In genomic region chr11:24794064-24794463, GRCh38 we compare ENCODE assay signal across 15 cellular contexts.
DNase-seq lines count a peak whose midpoint lies in the region; ATAC-seq and TF ChIP-seq lines count a peak whose summit lies in the region.
"Had no signal": no experiment of that assay in that cellular context is flagged by ENCODE, and none has a peak within 500 bp of the region (broad histone marks: within the 10 kb centered on the region; RNA-seq: fewer than 3 reads in every experiment).

No MANE protein-coding gene starts in this region.

- no peaks in the 10 kb centered on the region for H3K36me3 Mint-ChIP-seq in mesothelial cell of epicardium
- H3K36me3 Mint-ChIP-seq: CD4-positive, alpha-beta memory T cell had no signal

- H3K4me1 Mint-ChIP-seq in mesothelial cell of epicardium, result peaks cover 20% of the 10 kb centered on the region
- H3K4me1 Mint-ChIP-seq: CD4-positive, alpha-beta memory T cell had no signal

- peak overlapping the region; percentile 15 for H3K27ac Mint-ChIP-seq in mesothelial cell of epicardium
- H3K27ac Mint-ChIP-seq: CD4-positive, alpha-beta memory T cell had no signal

- no peaks in the 10 kb centered on the region for H3K27me3 Mint-ChIP-seq in mesothelial cell of epicardium (ENCODE audit: low read depth)
- H3K27me3 Mint-ChIP-seq: CD4-positive, alpha-beta memory T cell had no signal

- H3K9me3 Mint-ChIP-seq in mesothelial cell of epicardium, result peaks cover 6% of the 10 kb centered on the region

- TF ChIP-seq CTCF in choroid plexus epithelial cell (conservative IDR thresholded peaks at IDR 0.05; ENCODE audit: low read depth, low read length), result no peak
- no peak for TF ChIP-seq CTCF in mesothelial cell of epicardium (IDR thresholded peaks at IDR 0.05; ENCODE audit: unreplicated experiment)

- H3K4me3 ChIP-seq in choroid plexus epithelial cell (ENCODE audit: low read depth, low read length), result no peak overlapping the region
- H3K4me3 ChIP-seq: GM23248 had no signal

- no peak for ATAC-seq in GM19035 (IDR thresholded peaks at IDR 0.05; ENCODE audit: unreplicated experiment)

- DNase-seq in NCI-H226 (peak; percentile 31), choroid plexus epithelial cell (ENCODE audit: low read depth) (peak; percentile 32), mesothelial cell of epicardium (ENCODE audit: low spot score in 2 of 2, unreplicated experiment in 2 of 2) (no peak), foreskin melanocyte (no peak)
- no peak for DNase-seq in activated CD4-positive, alpha-beta T cell treated with anti-CD3 and anti-CD28 coated beads for 48 hours
- DNase-seq: C1 segment of cervical spinal cord; Calu3; CD4-positive, alpha-beta memory T cell; COR-L47; DMS53; DMS79 treated with DMSO at 0.1 percent for 48 hours; GF-D8; GM23248; H7 had no signal

- H3K4me3 Mint-ChIP-seq in mesothelial cell of epicardium, result no peak overlapping the region
- H3K4me3 Mint-ChIP-seq: CD4-positive, alpha-beta memory T cell had no signal

Comparison
In these comparisons a context has a peak if more than half of its experiments do, and no peak if none do; other contexts are left out.
1. DNase-seq: peak in NCI-H226 (single experiment) and choroid plexus epithelial cell (single experiment); none in mesothelial cell of epicardium (0 of 2), foreskin melanocyte (single experiment) and activated CD4-positive, alpha-beta T cell treated with anti-CD3 and anti-CD28 coated beads for 48 hours (single experiment).